In the genomic region with DNA sequence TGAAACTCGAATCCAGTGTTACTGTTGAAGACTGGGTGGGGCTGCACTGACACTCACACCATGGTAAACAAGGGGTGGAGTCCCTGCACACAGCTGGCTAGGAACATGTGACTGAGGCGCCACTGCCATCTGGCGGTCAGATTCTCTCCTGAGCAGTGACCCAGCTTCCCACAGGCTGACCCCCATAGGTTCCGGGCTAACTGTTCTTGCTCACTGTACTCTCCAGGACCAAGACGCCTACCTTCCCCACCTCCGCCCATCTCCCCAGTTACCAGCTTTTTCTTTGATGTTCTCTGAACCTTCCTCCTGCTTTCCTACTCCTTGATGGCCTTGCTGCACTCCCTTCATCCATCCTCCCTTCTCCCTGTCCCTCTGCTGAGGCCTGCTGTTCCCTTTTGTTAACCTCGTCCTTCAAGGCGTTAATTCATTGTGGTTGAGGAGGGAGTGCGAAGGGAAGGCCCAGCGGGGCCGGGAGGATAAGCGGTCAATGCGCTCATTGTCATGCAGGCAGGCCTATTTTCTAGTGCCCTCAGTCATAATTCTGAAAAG, we compare ENCODE assay signal across 1 cellular context.
A peak's percentile ranks its signal among the peaks of the same experiment; 100 is the strongest.
TF ChIP-seq lines count a peak whose summit lies in the region.

No MANE protein-coding gene starts in this region.

TF ChIP-seq in HepG2, 621 proteins besides CTCF, POLR2A, EP300 and RAD21 (continued from another document and continues in another):
- TF ChIP-seq DR1 (CRISPR knock-in tag; IDR thresholded peaks at IDR 0.05) (no peak), ZNF350 (CRISPR knock-in tag; IDR thresholded peaks at IDR 0.05; ENCODE audit: borderline replicate concordance, low read depth) (no peak), ZNF570 (CRISPR knock-in tag; IDR thresholded peaks at IDR 0.05; ENCODE audit: borderline replicate concordance) (no peak), YEATS4 (CRISPR knock-in tag; IDR thresholded peaks at IDR 0.05; ENCODE audit: borderline replicate concordance) (no peak), MZF1 (CRISPR knock-in tag; IDR thresholded peaks at IDR 0.05; ENCODE audit: borderline replicate concordance) (no peak), MXD3 (CRISPR knock-in tag; IDR thresholded peaks at IDR 0.05) (no peak), YY1 (IDR thresholded peaks at IDR 0.05; ENCODE audit: insufficient read depth, insufficient replicate concordance, low read depth, low read length) (peak; percentile 29), CBFB (CRISPR knock-in tag; IDR thresholded peaks at IDR 0.05) (no peak), STAG1 (CRISPR knock-in tag; IDR thresholded peaks at IDR 0.05) (peak; percentile 82), HMGA1 (CRISPR knock-in tag; conservative IDR thresholded peaks at IDR 0.05) (no peak), ZNF646 (CRISPR knock-in tag; IDR thresholded peaks at IDR 0.05) (no peak), ADNP (CRISPR knock-in tag; IDR thresholded peaks at IDR 0.05) (no peak), SUZ12 (IDR thresholded peaks at IDR 0.05; ENCODE audit: low read depth, low read length) (no peak), ZNF720 (CRISPR knock-in tag; IDR thresholded peaks at IDR 0.05) (no peak), ZNF549 (CRISPR knock-in tag; IDR thresholded peaks at IDR 0.05) (no peak), ZNF235 (CRISPR knock-in tag; IDR thresholded peaks at IDR 0.05; ENCODE audit: borderline replicate concordance) (no peak), HOXA3 (CRISPR knock-in tag; IDR thresholded peaks at IDR 0.05) (0 out of 2 replicates have a peak, but pooled peaks have one; percentile 15), ZNF484 (CRISPR knock-in tag; IDR thresholded peaks at IDR 0.05; ENCODE audit: borderline replicate concordance, low read depth) (no peak), SP1 (IDR thresholded peaks at IDR 0.05) (no peak), SP1 (CRISPR knock-in tag; IDR thresholded peaks at IDR 0.05) (peak; percentile 43; the same call in 1 of the 2 replicates)
- TF ChIP-seq, protein P1, sequence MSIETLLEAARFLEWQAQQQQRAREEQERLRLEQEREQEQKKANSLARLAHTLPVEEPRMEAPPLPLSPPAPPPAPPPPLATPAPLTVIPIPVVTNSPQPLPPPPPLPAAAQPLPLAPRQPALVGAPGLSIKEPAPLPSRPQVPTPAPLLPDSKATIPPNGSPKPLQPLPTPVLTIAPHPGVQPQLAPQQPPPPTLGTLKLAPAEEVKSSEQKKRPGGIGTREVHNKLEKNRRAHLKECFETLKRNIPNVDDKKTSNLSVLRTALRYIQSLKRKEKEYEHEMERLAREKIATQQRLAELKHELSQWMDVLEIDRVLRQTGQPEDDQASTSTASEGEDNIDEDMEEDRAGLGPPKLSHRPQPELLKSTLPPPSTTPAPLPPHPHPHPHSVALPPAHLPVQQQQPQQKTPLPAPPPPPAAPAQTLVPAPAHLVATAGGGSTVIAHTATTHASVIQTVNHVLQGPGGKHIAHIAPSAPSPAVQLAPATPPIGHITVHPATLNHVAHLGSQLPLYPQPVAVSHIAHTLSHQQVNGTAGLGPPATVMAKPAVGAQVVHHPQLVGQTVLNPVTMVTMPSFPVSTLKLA (IDR thresholded peaks at IDR 0.05), result 0 out of 2 replicates have a peak, but pooled peaks have one; percentile 16
- TF ChIP-seq, protein P2, sequence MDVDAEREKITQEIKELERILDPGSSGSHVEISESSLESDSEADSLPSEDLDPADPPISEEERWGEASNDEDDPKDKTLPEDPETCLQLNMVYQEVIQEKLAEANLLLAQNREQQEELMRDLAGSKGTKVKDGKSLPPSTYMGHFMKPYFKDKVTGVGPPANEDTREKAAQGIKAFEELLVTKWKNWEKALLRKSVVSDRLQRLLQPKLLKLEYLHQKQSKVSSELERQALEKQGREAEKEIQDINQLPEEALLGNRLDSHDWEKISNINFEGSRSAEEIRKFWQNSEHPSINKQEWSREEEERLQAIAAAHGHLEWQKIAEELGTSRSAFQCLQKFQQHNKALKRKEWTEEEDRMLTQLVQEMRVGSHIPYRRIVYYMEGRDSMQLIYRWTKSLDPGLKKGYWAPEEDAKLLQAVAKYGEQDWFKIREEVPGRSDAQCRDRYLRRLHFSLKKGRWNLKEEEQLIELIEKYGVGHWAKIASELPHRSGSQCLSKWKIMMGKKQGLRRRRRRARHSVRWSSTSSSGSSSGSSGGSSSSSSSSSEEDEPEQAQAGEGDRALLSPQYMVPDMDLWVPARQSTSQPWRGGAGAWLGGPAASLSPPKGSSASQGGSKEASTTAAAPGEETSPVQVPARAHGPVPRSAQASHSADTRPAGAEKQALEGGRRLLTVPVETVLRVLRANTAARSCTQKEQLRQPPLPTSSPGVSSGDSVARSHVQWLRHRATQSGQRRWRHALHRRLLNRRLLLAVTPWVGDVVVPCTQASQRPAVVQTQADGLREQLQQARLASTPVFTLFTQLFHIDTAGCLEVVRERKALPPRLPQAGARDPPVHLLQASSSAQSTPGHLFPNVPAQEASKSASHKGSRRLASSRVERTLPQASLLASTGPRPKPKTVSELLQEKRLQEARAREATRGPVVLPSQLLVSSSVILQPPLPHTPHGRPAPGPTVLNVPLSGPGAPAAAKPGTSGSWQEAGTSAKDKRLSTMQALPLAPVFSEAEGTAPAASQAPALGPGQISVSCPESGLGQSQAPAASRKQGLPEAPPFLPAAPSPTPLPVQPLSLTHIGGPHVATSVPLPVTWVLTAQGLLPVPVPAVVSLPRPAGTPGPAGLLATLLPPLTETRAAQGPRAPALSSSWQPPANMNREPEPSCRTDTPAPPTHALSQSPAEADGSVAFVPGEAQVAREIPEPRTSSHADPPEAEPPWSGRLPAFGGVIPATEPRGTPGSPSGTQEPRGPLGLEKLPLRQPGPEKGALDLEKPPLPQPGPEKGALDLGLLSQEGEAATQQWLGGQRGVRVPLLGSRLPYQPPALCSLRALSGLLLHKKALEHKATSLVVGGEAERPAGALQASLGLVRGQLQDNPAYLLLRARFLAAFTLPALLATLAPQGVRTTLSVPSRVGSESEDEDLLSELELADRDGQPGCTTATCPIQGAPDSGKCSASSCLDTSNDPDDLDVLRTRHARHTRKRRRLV (CRISPR knock-in tag; IDR thresholded peaks at IDR 0.05), result no peak
- TF ChIP-seq, protein P3, sequence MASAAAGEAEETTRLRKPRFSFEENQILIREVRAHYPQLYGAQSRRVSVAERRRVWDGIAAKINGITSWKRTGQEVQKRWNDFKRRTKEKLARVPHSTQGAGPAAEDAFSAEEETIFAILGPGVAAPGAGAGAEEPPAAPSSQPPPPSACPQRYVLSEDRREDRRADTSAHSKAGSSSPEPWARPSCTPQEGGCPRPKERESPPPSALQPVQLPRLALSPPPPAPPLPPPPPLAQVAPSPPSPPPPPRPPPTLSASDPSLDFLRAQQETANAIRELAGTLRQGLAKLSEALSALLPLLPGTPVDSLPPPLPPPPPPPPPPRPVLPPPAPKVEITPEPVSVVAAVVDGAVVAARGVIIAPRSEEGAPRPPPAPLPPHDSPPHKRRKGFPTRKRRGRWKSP (CRISPR knock-in tag; IDR thresholded peaks at IDR 0.05), result no peak
- TF ChIP-seq, protein P4, sequence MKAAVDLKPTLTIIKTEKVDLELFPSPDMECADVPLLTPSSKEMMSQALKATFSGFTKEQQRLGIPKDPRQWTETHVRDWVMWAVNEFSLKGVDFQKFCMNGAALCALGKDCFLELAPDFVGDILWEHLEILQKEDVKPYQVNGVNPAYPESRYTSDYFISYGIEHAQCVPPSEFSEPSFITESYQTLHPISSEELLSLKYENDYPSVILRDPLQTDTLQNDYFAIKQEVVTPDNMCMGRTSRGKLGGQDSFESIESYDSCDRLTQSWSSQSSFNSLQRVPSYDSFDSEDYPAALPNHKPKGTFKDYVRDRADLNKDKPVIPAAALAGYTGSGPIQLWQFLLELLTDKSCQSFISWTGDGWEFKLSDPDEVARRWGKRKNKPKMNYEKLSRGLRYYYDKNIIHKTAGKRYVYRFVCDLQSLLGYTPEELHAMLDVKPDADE (CRISPR knock-in tag; IDR thresholded peaks at IDR 0.05), result no peak
- TF ChIP-seq, protein P5, sequence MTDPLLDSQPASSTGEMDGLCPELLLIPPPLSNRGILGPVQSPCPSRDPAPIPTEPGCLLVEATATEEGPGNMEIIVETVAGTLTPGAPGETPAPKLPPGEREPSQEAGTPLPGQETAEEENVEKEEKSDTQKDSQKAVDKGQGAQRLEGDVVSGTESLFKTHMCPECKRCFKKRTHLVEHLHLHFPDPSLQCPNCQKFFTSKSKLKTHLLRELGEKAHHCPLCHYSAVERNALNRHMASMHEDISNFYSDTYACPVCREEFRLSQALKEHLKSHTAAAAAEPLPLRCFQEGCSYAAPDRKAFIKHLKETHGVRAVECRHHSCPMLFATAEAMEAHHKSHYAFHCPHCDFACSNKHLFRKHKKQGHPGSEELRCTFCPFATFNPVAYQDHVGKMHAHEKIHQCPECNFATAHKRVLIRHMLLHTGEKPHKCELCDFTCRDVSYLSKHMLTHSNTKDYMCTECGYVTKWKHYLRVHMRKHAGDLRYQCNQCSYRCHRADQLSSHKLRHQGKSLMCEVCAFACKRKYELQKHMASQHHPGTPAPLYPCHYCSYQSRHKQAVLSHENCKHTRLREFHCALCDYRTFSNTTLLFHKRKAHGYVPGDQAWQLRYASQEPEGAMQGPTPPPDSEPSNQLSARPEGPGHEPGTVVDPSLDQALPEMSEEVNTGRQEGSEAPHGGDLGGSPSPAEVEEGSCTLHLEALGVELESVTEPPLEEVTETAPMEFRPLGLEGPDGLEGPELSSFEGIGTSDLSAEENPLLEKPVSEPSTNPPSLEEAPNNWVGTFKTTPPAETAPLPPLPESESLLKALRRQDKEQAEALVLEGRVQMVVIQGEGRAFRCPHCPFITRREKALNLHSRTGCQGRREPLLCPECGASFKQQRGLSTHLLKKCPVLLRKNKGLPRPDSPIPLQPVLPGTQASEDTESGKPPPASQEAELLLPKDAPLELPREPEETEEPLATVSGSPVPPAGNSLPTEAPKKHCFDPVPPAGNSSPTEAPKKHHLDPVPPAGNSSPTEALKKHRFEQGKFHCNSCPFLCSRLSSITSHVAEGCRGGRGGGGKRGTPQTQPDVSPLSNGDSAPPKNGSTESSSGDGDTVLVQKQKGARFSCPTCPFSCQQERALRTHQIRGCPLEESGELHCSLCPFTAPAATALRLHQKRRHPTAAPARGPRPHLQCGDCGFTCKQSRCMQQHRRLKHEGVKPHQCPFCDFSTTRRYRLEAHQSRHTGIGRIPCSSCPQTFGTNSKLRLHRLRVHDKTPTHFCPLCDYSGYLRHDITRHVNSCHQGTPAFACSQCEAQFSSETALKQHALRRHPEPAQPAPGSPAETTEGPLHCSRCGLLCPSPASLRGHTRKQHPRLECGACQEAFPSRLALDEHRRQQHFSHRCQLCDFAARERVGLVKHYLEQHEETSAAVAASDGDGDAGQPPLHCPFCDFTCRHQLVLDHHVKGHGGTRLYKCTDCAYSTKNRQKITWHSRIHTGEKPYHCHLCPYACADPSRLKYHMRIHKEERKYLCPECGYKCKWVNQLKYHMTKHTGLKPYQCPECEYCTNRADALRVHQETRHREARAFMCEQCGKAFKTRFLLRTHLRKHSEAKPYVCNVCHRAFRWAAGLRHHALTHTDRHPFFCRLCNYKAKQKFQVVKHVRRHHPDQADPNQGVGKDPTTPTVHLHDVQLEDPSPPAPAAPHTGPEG (CRISPR knock-in tag; IDR thresholded peaks at IDR 0.05), result no peak
- TF ChIP-seq, protein P6, sequence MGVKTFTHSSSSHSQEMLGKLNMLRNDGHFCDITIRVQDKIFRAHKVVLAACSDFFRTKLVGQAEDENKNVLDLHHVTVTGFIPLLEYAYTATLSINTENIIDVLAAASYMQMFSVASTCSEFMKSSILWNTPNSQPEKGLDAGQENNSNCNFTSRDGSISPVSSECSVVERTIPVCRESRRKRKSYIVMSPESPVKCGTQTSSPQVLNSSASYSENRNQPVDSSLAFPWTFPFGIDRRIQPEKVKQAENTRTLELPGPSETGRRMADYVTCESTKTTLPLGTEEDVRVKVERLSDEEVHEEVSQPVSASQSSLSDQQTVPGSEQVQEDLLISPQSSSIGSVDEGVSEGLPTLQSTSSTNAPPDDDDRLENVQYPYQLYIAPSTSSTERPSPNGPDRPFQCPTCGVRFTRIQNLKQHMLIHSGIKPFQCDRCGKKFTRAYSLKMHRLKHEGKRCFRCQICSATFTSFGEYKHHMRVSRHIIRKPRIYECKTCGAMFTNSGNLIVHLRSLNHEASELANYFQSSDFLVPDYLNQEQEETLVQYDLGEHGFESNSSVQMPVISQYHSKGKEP (CRISPR knock-in tag; IDR thresholded peaks at IDR 0.05), result no peak
